Comparison of ENCODE assay signal across 2 cellular contexts in the genomic region with DNA sequence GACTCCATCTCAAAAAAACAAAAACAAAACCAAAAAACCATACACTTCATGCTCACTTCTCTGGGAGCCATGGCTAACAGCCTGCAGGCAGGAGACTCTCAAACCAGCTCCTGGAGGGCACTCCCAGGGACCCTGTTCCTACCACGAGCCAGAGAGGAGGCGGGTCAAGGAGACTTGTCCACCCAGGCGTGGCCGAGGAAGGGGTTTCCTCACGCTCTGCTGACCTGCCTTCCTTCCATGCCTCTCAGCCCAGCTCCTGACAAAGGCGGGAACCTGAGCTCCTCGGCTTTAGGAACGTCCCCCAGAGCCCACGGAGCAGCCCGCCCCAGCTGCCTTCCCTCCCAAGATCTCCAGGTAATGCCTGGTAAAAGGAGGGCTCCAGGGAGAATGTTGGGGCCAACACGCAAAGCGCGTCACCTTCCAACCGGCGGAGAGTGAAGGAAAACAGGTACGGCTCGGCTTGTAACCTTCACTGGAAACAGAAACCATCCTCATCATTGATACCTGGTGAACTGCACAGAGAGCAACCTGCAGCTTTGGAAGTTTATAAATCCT.
TF ChIP-seq lines count a peak whose summit lies in the region.

No MANE protein-coding gene starts in this region.

TF ChIP-seq in K562, 482 proteins besides CTCF, POLR2A, EP300 and RAD21:
- TF ChIP-seq, protein P1, sequence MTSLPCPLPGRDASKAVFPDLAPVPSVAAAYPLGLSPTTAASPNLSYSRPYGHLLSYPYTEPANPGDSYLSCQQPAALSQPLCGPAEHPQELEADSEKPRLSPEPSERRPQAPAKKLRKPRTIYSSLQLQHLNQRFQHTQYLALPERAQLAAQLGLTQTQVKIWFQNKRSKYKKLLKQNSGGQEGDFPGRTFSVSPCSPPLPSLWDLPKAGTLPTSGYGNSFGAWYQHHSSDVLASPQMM (CRISPR knock-in tag; IDR thresholded peaks at IDR 0.05) = no peak
- TF ChIP-seq, protein P2, sequence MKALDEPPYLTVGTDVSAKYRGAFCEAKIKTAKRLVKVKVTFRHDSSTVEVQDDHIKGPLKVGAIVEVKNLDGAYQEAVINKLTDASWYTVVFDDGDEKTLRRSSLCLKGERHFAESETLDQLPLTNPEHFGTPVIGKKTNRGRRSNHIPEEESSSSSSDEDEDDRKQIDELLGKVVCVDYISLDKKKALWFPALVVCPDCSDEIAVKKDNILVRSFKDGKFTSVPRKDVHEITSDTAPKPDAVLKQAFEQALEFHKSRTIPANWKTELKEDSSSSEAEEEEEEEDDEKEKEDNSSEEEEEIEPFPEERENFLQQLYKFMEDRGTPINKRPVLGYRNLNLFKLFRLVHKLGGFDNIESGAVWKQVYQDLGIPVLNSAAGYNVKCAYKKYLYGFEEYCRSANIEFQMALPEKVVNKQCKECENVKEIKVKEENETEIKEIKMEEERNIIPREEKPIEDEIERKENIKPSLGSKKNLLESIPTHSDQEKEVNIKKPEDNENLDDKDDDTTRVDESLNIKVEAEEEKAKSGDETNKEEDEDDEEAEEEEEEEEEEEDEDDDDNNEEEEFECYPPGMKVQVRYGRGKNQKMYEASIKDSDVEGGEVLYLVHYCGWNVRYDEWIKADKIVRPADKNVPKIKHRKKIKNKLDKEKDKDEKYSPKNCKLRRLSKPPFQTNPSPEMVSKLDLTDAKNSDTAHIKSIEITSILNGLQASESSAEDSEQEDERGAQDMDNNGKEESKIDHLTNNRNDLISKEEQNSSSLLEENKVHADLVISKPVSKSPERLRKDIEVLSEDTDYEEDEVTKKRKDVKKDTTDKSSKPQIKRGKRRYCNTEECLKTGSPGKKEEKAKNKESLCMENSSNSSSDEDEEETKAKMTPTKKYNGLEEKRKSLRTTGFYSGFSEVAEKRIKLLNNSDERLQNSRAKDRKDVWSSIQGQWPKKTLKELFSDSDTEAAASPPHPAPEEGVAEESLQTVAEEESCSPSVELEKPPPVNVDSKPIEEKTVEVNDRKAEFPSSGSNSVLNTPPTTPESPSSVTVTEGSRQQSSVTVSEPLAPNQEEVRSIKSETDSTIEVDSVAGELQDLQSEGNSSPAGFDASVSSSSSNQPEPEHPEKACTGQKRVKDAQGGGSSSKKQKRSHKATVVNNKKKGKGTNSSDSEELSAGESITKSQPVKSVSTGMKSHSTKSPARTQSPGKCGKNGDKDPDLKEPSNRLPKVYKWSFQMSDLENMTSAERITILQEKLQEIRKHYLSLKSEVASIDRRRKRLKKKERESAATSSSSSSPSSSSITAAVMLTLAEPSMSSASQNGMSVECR (CRISPR knock-in tag; IDR thresholded peaks at IDR 0.05) = 0 out of 2 replicates have a peak, but pooled peaks have one; percentile 8

TF ChIP-seq in GM12891, 5 proteins besides CTCF, POLR2A, EP300 and RAD21 (continued from another document):
- TF ChIP-seq POU2F2 (IDR thresholded peaks at IDR 0.05; ENCODE audit: low read depth, low read length) (no peak), SPI1 (IDR thresholded peaks at IDR 0.05; ENCODE audit: low read depth, low read length) (no peak)
